15 cellular contexts compared by ENCODE assay signal in genomic region chr21:27954806-27955205, GRCh38.
DNase-seq lines count a peak whose midpoint lies in the region; TF ChIP-seq lines count a peak whose summit lies in the region.
"Had no signal": no experiment of that assay in that cellular context is flagged by ENCODE, and none has a peak within 500 bp of the region (broad histone marks: within the 10 kb centered on the region; RNA-seq: fewer than 3 reads in every experiment).

No MANE protein-coding gene starts in this region.

- DNase-seq in SIG-M5 treated with dmso at 0.1 percent for 504 hours (lab: John Stamatoyannopoulos, UW; ENCODE audit: unreplicated experiment), result peak; percentile 38
- DNase-seq in SIG-M5 (lab: John Stamatoyannopoulos, UW), result no peak
- DNase-seq in SK-N-MC (ENCODE audit: low read depth, low spot score), result peak; percentile 48
- DNase-seq in fibroblast of villous mesenchyme (ENCODE audit: low read depth), result peak; percentile 97
- DNase-seq in stromal cell of bone marrow (ENCODE audit: low read depth), result peak; percentile 4
- no peak for DNase-seq in COR-L47 (lab: John Stamatoyannopoulos, UW)
- DNase-seq in GOT3 (lab: John Stamatoyannopoulos, UW), result no peak
- DNase-seq in activated CD4-positive, CD25-positive, alpha-beta regulatory T cell treated with anti-CD3 and anti-CD28 coated beads, Interleukin-2, amount 50 U/mL, for 72 hours, result no peak
- DNase-seq: activated CD4-positive, alpha-beta T cell treated with anti-CD3 and anti-CD28 coated beads for 4 hours; activated CD8-positive, alpha-beta memory T cell treated with anti-CD3 and anti-CD28 coated beads, Interleukin-2, amount 50 U/mL, for 48 hours; naive thymus-derived CD4-positive, alpha-beta T cell; NCI-H1930; NCI-H748 treated with DMSO at 0.1 percent for 48 hours; substantia nigra had no signal

- no peak overlapping the region for H3K27ac ChIP-seq in SK-N-MC
- H3K27ac ChIP-seq: 22Rv1 had no signal

- H3K9ac ChIP-seq in SK-N-MC (ENCODE audit: insufficient read length), result no peak overlapping the region

- H3K4me3 ChIP-seq in SK-N-MC (peak overlapping the region; percentile 19), fibroblast of villous mesenchyme (ENCODE audit: low read depth, low read length) (no peak overlapping the region)

- H3K9me3 ChIP-seq in SK-N-MC (ENCODE audit: low read depth, low read length), result no peaks in the 10 kb centered on the region

- no peak for TF ChIP-seq CTCF in fibroblast of villous mesenchyme (IDR thresholded peaks at IDR 0.05; ENCODE audit: insufficient read depth, low read depth, low read length)

- no peaks in the 10 kb centered on the region for H3K36me3 ChIP-seq in SK-N-MC (ENCODE audit: insufficient read depth, low read length)

Comparison
In these comparisons a context has a peak if more than half of its experiments do, and no peak if none do; other contexts are left out.
1. DNase-seq: peak in SIG-M5 treated with dmso at 0.1 percent for 504 hours (single experiment), SK-N-MC (single experiment), fibroblast of villous mesenchyme (single experiment) and stromal cell of bone marrow (single experiment); none in SIG-M5 (single experiment), COR-L47 (single experiment), GOT3 (single experiment) and activated CD4-positive, CD25-positive, alpha-beta regulatory T cell treated with anti-CD3 and anti-CD28 coated beads, Interleukin-2, amount 50 U/mL, for 72 hours (single experiment).